In the genomic region with DNA sequence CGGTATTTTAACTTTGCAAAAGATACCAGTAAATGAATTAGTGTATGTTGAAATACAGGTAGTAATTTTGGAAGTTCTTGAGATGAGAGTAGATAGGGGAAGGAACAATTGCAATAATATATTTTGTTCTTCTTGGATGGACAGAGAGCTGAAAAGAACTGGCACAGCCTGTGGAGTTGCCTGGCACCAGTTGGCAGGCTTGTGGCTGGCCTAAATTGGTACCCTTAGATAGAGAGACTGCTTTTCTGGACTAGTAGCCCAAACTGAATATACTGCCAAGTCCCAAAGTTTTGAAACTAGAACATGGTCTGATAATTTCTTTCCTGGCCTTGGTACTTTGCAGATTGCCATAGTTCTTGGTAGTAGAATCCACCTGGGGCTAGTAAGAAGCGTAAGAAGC, we compare ENCODE assay signal across 20 cellular contexts. TPM values are rescaled to one million over a fixed set of nuclear protein-coding genes. Genes with fewer than 3 reads are reported as not detected.
"Had no signal": no experiment of that assay in that cellular context is flagged by ENCODE, and none has a peak within 500 bp of the region (broad histone marks: within the 10 kb centered on the region; RNA-seq: fewer than 3 reads in every experiment).

No MANE protein-coding gene starts in this region.

- ATAC-seq: activated CD4-positive, CD25-positive, alpha-beta regulatory T cell treated with anti-CD3 and anti-CD28 coated beads, Interleukin-2, amount 50 U/mL, for 24 hours; activated CD8-positive, alpha-beta T cell treated with anti-CD3 and anti-CD28 coated beads for 36 hours; body of pancreas; HepG2 had no signal

- FAIRE-seq: bronchial epithelial cell, HepG2 had no signal

- H3K9ac ChIP-seq: KMS-11, SK-N-SH had no signal

- H3K4me1 ChIP-seq: adrenal gland had no signal

- DNase-seq: activated CD4-positive, alpha-beta T cell treated with anti-CD3 and anti-CD28 coated beads for 4 hours; activated CD8-positive, alpha-beta memory T cell treated with anti-CD3 and anti-CD28 coated beads, Interleukin-2, amount 50 U/mL, for 4 hours; activated CD8-positive, alpha-beta T cell treated with anti-CD3 and anti-CD28 coated beads for 36 hours; activated naive CD4-positive, alpha-beta T cell treated with anti-CD3 and anti-CD28 coated beads, Interleukin-2, amount 50 U/mL, for 16 hours; activated naive CD8-positive, alpha-beta T cell treated with anti-CD3 and anti-CD28 coated beads, Interleukin-2, amount 10 ng/mL, durations not matched to agents 7 days and 5 days; adrenal gland; body of pancreas; NCI-H1092 treated with DMSO at 0.1 percent for 48 hours; NCI-H1436 treated with DMSO at 0.1 percent for 48 hours; NCI-H187; NCI-H2081; NCI-H510A treated with DMSO at 0.1 percent for 48 hours; NCI-H69; SJCRH30; SK-N-SH had no signal

- H3K27me3 ChIP-seq: adrenal gland, body of pancreas, SJCRH30 had no signal

- H3K4me2 ChIP-seq: KMS-11, SK-N-SH had no signal

- H3K4me3 ChIP-seq: adrenal gland, body of pancreas, SJCRH30 had no signal

- H3K36me3 ChIP-seq: adrenal gland had no signal

- H3K9me3 ChIP-seq: adrenal gland, body of pancreas, SJCRH30, SK-N-SH had no signal

- H3K27ac ChIP-seq: adrenal gland, KMS-11, SJCRH30 had no signal

RNA-seq across cellular contexts. Expression of a gene that starts 26.9 kb away (rescaled TPM):
- total RNA-seq: OCI-LY7 had no signal
